Comparison of ENCODE assay signal across 23 cellular contexts in genomic region chr15:88663216-88663615, GRCh38. TPM values are rescaled to one million over a fixed set of nuclear protein-coding genes. Genes with fewer than 3 reads are reported as not detected.
A peak's percentile ranks its signal among the peaks of the same experiment; 100 is the strongest.
DNase-seq lines count a peak whose midpoint lies in the region; ATAC-seq and TF ChIP-seq lines count a peak whose summit lies in the region.
"Had no signal": no experiment of that assay in that cellular context is flagged by ENCODE, and none has a peak within 500 bp of the region (broad histone marks: within the 10 kb centered on the region; RNA-seq: fewer than 3 reads in every experiment).

No MANE protein-coding gene starts in this region.

- H3K9me3 Mint-ChIP-seq in naive thymus-derived CD4-positive, alpha-beta T cell: no peaks in the 10 kb centered on the region
- H3K9me3 Mint-ChIP-seq: memory B cell, naive B cell had no signal

- H3K9me2 ChIP-seq in GM23248 (ENCODE audit: insufficient read depth): no peaks in the 10 kb centered on the region

- WGBS in GM23248 (ENCODE audit: low coverage in 1 of 2, low lambda C conversion rate in 2 of 2, missing lambda C conversion rate in 2 of 2), 2 experiments: 36 to 39% methylated on average over 3 to 4 of the region's 4 CpGs
- 0% methylated on average over 3 of the region's 4 CpGs for WGBS in mammary epithelial cell (ENCODE audit: low coverage, missing lambda C conversion rate)

- H3K36me3 Mint-ChIP-seq in naive thymus-derived CD4-positive, alpha-beta T cell: peaks cover 0 to 12% (median 0%) of the 10 kb centered on the region in 5 donors
- H3K36me3 Mint-ChIP-seq: naive B cell had no signal

- H3K4me2 ChIP-seq in GM23248 (ENCODE audit: unreplicated experiment): no peak overlapping the region
- H3K4me2 ChIP-seq in mammary epithelial cell (ENCODE audit: insufficient read depth, low read depth, low read length): peak overlapping the region; percentile 3
- H3K4me2 ChIP-seq: hepatocyte had no signal

- POLR2A ChIA-PET in naive thymus-derived CD4-positive, alpha-beta T cell (lab: Charles Lee): interaction anchor here (1.5 to 2.4 kb wide), 5 partner anchors 8 to 196 kb away, joined by 5 to 7 read pairs (median 6); partner anchors contain the start of genes MRPL46 and MRPS11

- H3K9ac ChIP-seq in GM23248 (no peak overlapping the region), mammary epithelial cell (ENCODE audit: insufficient read depth, low read length) (no peak overlapping the region)
- H3K9ac ChIP-seq: parathyroid adenoma had no signal

- H3K36me3 ChIP-seq in GM23248 (ENCODE audit: low read depth): no peaks in the 10 kb centered on the region
- H3K36me3 ChIP-seq in mammary epithelial cell (ENCODE audit: insufficient read depth, low read length): no peaks in the 10 kb centered on the region
- no peaks in the 10 kb centered on the region for H3K36me3 ChIP-seq in naive thymus-derived CD4-positive, alpha-beta T cell (ENCODE audit: control insufficient read depth in 2 of 3, insufficient read depth in 3 of 3, low read length in 3 of 3)
- H3K36me3 ChIP-seq: BE2C, thoracic aorta had no signal

- peaks cover 19% of the 10 kb centered on the region; the same call in 1 of the 2 replicates for H3F3A ChIP-seq in GM23248 (ENCODE audit: insufficient read depth)

- in situ Hi-C loops in GM23248 (cut with MboI): loop anchor here (25.0 kb wide), 2 partner anchors 349 to 524 kb away; no protein-coding TSS in a partner anchor
- in situ Hi-C loops in mammary epithelial cell (cut with MboI; ENCODE audit: low sequenced_read_pairs in 2 of 2): loop anchor here in 1 of 2 donors (25.0 kb wide), 2 partner anchors 174 to 349 kb away; no protein-coding TSS in a partner anchor

- dilution Hi-C loops in mammary epithelial cell (cut with HindIII; ENCODE audit: low sequenced_read_pairs): loop anchor here (25.0 kb wide), 1 partner anchor 499 kb away; no protein-coding TSS in a partner anchor

- no peaks in the 10 kb centered on the region for H3K79me2 ChIP-seq in GM23248 (ENCODE audit: insufficient read depth)
- no peaks in the 10 kb centered on the region for H3K79me2 ChIP-seq in mammary epithelial cell (ENCODE audit: insufficient read depth, low read length)
- H3K79me2 ChIP-seq: hepatocyte, parathyroid adenoma had no signal

- H3K4me3 ChIP-seq in GM23248 (no peak overlapping the region), mammary epithelial cell (replicated peaks in 1 of 3; ENCODE audit: insufficient read depth in 1 of 3, low read depth in 2 of 3, low read length in 3 of 3) (no peak overlapping the region)
- H3K4me3 ChIP-seq in naive thymus-derived CD4-positive, alpha-beta T cell (ENCODE audit: low read length): no peak overlapping the region
- H3K4me3 ChIP-seq: hepatocyte, thoracic aorta had no signal

- H3K27me3 ChIP-seq in GM23248 (replicated peaks; ENCODE audit: insufficient read depth): no peaks in the 10 kb centered on the region
- no peaks in the 10 kb centered on the region for H3K27me3 ChIP-seq in mammary epithelial cell (ENCODE audit: insufficient read depth, low read length)
- H3K27me3 ChIP-seq in naive thymus-derived CD4-positive, alpha-beta T cell (ENCODE audit: control insufficient read depth in 2 of 2, insufficient read depth in 2 of 2, low read length in 2 of 2): no peaks in the 10 kb centered on the region
- H3K27me3 ChIP-seq: hepatocyte had no signal

- H3K4me1 Mint-ChIP-seq in naive thymus-derived CD4-positive, alpha-beta T cell: peaks cover 6 to 61% (median 42%) of the 10 kb centered on the region in 7 donors

- H3K27ac ChIP-seq in GM23248 (no peak overlapping the region), mammary epithelial cell (ENCODE audit: insufficient read depth, low read depth, low read length) (no peak overlapping the region)
- no peak overlapping the region for H3K27ac ChIP-seq in naive thymus-derived CD4-positive, alpha-beta T cell (ENCODE audit: low read depth, low read length)
- H3K27ac ChIP-seq: hepatocyte, parathyroid adenoma had no signal

- H3K27ac Mint-ChIP-seq in naive thymus-derived CD4-positive, alpha-beta T cell: peak overlapping the region in 5 of 9 donors; percentile 9 to 82 (median 65)
- H3K27ac Mint-ChIP-seq: memory B cell had no signal

- ATAC-seq in naive thymus-derived CD4-positive, alpha-beta T cell: no peak
- ATAC-seq in HG03354 (IDR thresholded peaks at IDR 0.05; ENCODE audit: poor library complexity, severe bottlenecking, unreplicated experiment): no peak

- H3K4me1 ChIP-seq in GM23248 (ENCODE audit: insufficient read depth) (peaks cover 31% of the 10 kb centered on the region), mammary epithelial cell (ENCODE audit: insufficient read depth, low read length) (peaks cover 35% of the 10 kb centered on the region)
- H3K4me1 ChIP-seq in naive thymus-derived CD4-positive, alpha-beta T cell (ENCODE audit: control insufficient read depth in 2 of 2, insufficient read depth in 2 of 2, low read length in 2 of 2): peaks cover 0 to 44% of the 10 kb centered on the region in 2 donors
- H3K4me1 ChIP-seq: BE2C, parathyroid adenoma had no signal

- H4K20me1 ChIP-seq in GM23248 (ENCODE audit: insufficient read depth): no peaks in the 10 kb centered on the region
- no peaks in the 10 kb centered on the region for H4K20me1 ChIP-seq in mammary epithelial cell (ENCODE audit: insufficient read depth, low read length)

- H2AFZ ChIP-seq in GM23248 (no peak overlapping the region), mammary epithelial cell (ENCODE audit: low read depth, low read length) (peak overlapping the region; percentile 23)
- H2AFZ ChIP-seq: hepatocyte, parathyroid adenoma had no signal

- intact Hi-C loops in mammary epithelial cell (cut with micrococcal nuclease): no loop called here
- intact Hi-C loops in naive thymus-derived CD4-positive, alpha-beta T cell (cut with micrococcal nuclease): no loop called here

- TF ChIP-seq CTCF in mammary epithelial cell (conservative IDR thresholded peaks at IDR 0.05 in 1 of 2, IDR thresholded peaks at IDR 0.05 in 1 of 2; ENCODE audit: extremely low read depth in 1 of 2, insufficient read depth in 1 of 2, low read depth in 1 of 2, low read length in 2 of 2): no peak

- DNase-seq in GM23248 (peak; percentile 33), mammary epithelial cell (peak; percentile 74), stromal cell of bone marrow (ENCODE audit: low read depth) (peak; percentile 25), DMS 273 (lab: John Stamatoyannopoulos, UW; ENCODE audit: unreplicated experiment) (no peak)
- no peak for DNase-seq in naive thymus-derived CD4-positive, alpha-beta T cell
- no peak for DNase-seq in activated CD4-positive, alpha-beta T cell treated with anti-CD3 and anti-CD28 coated beads, Interleukin-2, amount 50 U/mL, for 48 hours
- DNase-seq: activated CD4-positive, alpha-beta T cell treated with anti-CD3 and anti-CD28 coated beads for 4 hours; activated gamma-delta T cell; amniotic stem cell; BE2C; caudate nucleus; effector CD8-positive, alpha-beta T cell; islet precursor cell; naive B cell; NCI-H1105; NCI-H526; Right ventricle myocardium superior; small intestine had no signal

- H3K4me3 Mint-ChIP-seq in naive thymus-derived CD4-positive, alpha-beta T cell: no peak overlapping the region
- H3K4me3 Mint-ChIP-seq: memory B cell, naive B cell had no signal

- peaks cover 0 to 4% (median 0%) of the 10 kb centered on the region in 5 donors for H3K27me3 Mint-ChIP-seq in naive thymus-derived CD4-positive, alpha-beta T cell
- H3K27me3 Mint-ChIP-seq: memory B cell, naive B cell had no signal

- no TSS peak for BruUV-seq in mammary epithelial cell (replicated peaks; lab: Mats Ljungman, UMichigan)

- H3K9me3 ChIP-seq in GM23248 (ENCODE audit: low read depth) (no peaks in the 10 kb centered on the region), mammary epithelial cell (replicated peaks; ENCODE audit: insufficient read depth, low read length) (no peaks in the 10 kb centered on the region)
- H3K9me3 ChIP-seq in naive thymus-derived CD4-positive, alpha-beta T cell (ENCODE audit: control insufficient read depth in 2 of 3, low read length in 3 of 3): no peaks in the 10 kb centered on the region
- H3K9me3 ChIP-seq: BE2C, thoracic aorta had no signal

- CTCF ChIA-PET in mammary epithelial cell (lab: Charles Lee; ENCODE audit: low non-redundant PET): no interaction called here
- CTCF ChIA-PET in naive thymus-derived CD4-positive, alpha-beta T cell (lab: Charles Lee): interaction anchor here (0.9 to 3.7 kb wide), 7 partner anchors 9 to 185 kb away, joined by 3 to 59 read pairs (median 6); partner anchors contain the start of gene AEN

RNA-seq across cellular contexts. Expression of gene ISG20, which starts 24.4 kb away (rescaled TPM):
- not detected in 2 replicates for total RNA-seq in GM23248 (2014; rRNA removed; shearing (Covaris generic))
- polyA plus RNA-seq in GM23248 (2016; fragmentation: Nextera tagmentation; extraction: Ambion mirVana) (0.93 and 1.4 TPM in 2 replicates), mammary epithelial cell (7.9 TPM)
- 1 to 10 TPM; 1.0 to 2.9 TPM for total RNA-seq in mammary epithelial cell
- 16.8 TPM for polyA minus RNA-seq in mammary epithelial cell
- 100 to 1,000 TPM in 4 of 5 experiments, 10 to 100 TPM in 1; 92.5 to 160 (median 149) TPM for total RNA-seq in naive thymus-derived CD4-positive, alpha-beta T cell
- polyA plus RNA-seq in naive thymus-derived CD4-positive, alpha-beta T cell: 100 to 1,000 TPM; 344 to 415 TPM

RNA-seq across cellular contexts. Expression of gene AEN, which starts 42.1 kb away (rescaled TPM):
- total RNA-seq in GM23248 (2014; rRNA removed; shearing (Covaris generic)): 35.9 and 49.1 TPM in 2 replicates
- 22.3 and 23.9 TPM in 2 replicates for polyA plus RNA-seq in GM23248 (2016; fragmentation: Nextera tagmentation; extraction: Ambion mirVana)
- 10 to 100 TPM; 31.8 to 42.7 TPM for total RNA-seq in mammary epithelial cell
- polyA plus RNA-seq in mammary epithelial cell: 29.2 TPM
- 80.7 TPM for polyA minus RNA-seq in mammary epithelial cell
- total RNA-seq in naive thymus-derived CD4-positive, alpha-beta T cell: 10 to 100 TPM; 29.6 to 52.1 (median 44.2) TPM
- polyA plus RNA-seq in naive thymus-derived CD4-positive, alpha-beta T cell: 10 to 100 TPM; 20.2 to 31.7 TPM

Comparison
In these comparisons a context has a peak if more than half of its experiments do, and no peak if none do; other contexts are left out.
1. DNase-seq: peak in GM23248 (single experiment), mammary epithelial cell (single experiment) and stromal cell of bone marrow (single experiment); none in naive thymus-derived CD4-positive, alpha-beta T cell (0 of 9), activated CD4-positive, alpha-beta T cell treated with anti-CD3 and anti-CD28 coated beads, Interleukin-2, amount 50 U/mL, for 48 hours (0 of 2) and DMS 273 (single experiment).
2. RNA of gene ISG20, which starts 24.4 kb away (total RNA-seq): 92.5 to 160 TPM in naive thymus-derived CD4-positive, alpha-beta T cell; 1.0 to 2.9 TPM in mammary epithelial cell and not detected in GM23248; every median in the first group is over 10 times any median in the second.